12 cellular contexts compared by ENCODE assay signal in genomic region chr3:50655009-50655830, GRCh38. TPM values are rescaled to one million over a fixed set of nuclear protein-coding genes. Genes with fewer than 3 reads are reported as not detected.
A peak's percentile ranks its signal among the peaks of the same experiment; 100 is the strongest.
DNase-seq lines count a peak whose midpoint lies in the region; ATAC-seq lines count a peak whose summit lies in the region.
"Had no signal": no experiment of that assay in that cellular context is flagged by ENCODE, and none has a peak within 500 bp of the region (broad histone marks: within the 10 kb centered on the region; RNA-seq: fewer than 3 reads in every experiment).

No MANE protein-coding gene starts in this region.

- WGBS in right cardiac atrium, result 40% methylated on average over 3 of the region's 3 CpGs

- no peak for DNase-seq in Right ventricle myocardium superior
- no peak for DNase-seq in right cardiac atrium
- DNase-seq in T-helper 17 cell, result no peak
- peak; percentile 45 for DNase-seq in stimulated activated naive CD8-positive, alpha-beta T cell treated with anti-CD3 and anti-CD28 coated beads, Interleukin-15, Interleukin-2, amounts not matched to agents 100 U/mL and 50 U/mL, for 24 hours
- DNase-seq in COLO829 (ENCODE audit: low spot score), result no peak
- no peak for DNase-seq in kidney glomerular epithelial cell (lab: John Stamatoyannopoulos, UW)
- DNase-seq: amygdala; effector CD8-positive, alpha-beta T cell; NCI-H1417 treated with DMSO at 0.1 percent for 48 hours had no signal

- H3K4me3 Mint-ChIP-seq in T-helper 17 cell, result no peak overlapping the region

- no peaks in the 10 kb centered on the region for H3K27me3 Mint-ChIP-seq in T-helper 17 cell

- intact Hi-C loops in Right ventricle myocardium superior (cut with DNase I) (no loop called here), right cardiac atrium (cut with DNase I) (no loop called here)

- peak overlapping the region; percentile 11 for H3K27ac Mint-ChIP-seq in T-helper 17 cell

- no peak overlapping the region for H3K4me3 ChIP-seq in right cardiac atrium (ENCODE audit: low read length)
- H3K4me3 ChIP-seq: skin epidermis had no signal

- no peaks in the 10 kb centered on the region for H3K4me1 ChIP-seq in right cardiac atrium (ENCODE audit: control insufficient read depth, insufficient read depth, low read length)

- no peaks in the 10 kb centered on the region for H3K27me3 ChIP-seq in right cardiac atrium (ENCODE audit: control insufficient read depth, insufficient read depth)

- H3K36me3 Mint-ChIP-seq in T-helper 17 cell (ENCODE audit: low read depth), result no peaks in the 10 kb centered on the region

- no peak overlapping the region for H3K27ac ChIP-seq in right cardiac atrium (ENCODE audit: low read length)
- H3K27ac ChIP-seq: skin epidermis had no signal

- peak; percentile 1 for ATAC-seq in Right ventricle myocardium superior (ENCODE audit: poor library complexity)
- ATAC-seq in right cardiac atrium, result no peak
- ATAC-seq in T-helper 17 cell, result no peak
- ATAC-seq in esophagus mucosa, result peak; percentile 74
- ATAC-seq in stimulated activated naive CD8-positive, alpha-beta T cell treated with anti-CD3 and anti-CD28 coated beads, Interleukin-15, Interleukin-2, amounts not matched to agents 100 U/mL and 50 U/mL, for 24 hours, result peak; percentile 79
- no peak for ATAC-seq in GM19452 (IDR thresholded peaks at IDR 0.05; ENCODE audit: unreplicated experiment)

- H3K9me3 ChIP-seq in right cardiac atrium (ENCODE audit: control insufficient read depth, low read length), result no peaks in the 10 kb centered on the region
- no peaks in the 10 kb centered on the region for H3K9me3 ChIP-seq in T-helper 17 cell (ENCODE audit: control insufficient read depth, low read length, poor library complexity, severe bottlenecking)

- H3K4me1 Mint-ChIP-seq in T-helper 17 cell, result peaks cover 13% of the 10 kb centered on the region

RNA-seq across cellular contexts. Expression of gene DOCK3, which starts 19.5 kb away (rescaled TPM):
- total RNA-seq in Right ventricle myocardium superior (3.6 TPM), right cardiac atrium (1 to 10 TPM; 4.1 to 5.2 (median 4.6) TPM), T-helper 17 cell (1 to 10 TPM; 1.9 to 3.2 TPM), esophagus mucosa (0.84 TPM)
- polyA plus RNA-seq in right cardiac atrium, result 1.9 TPM

RNA-seq across cellular contexts. Expression of gene MAPKAPK3, which starts 38.3 kb away (rescaled TPM):
- 430 TPM for total RNA-seq in Right ventricle myocardium superior
- total RNA-seq in right cardiac atrium, result 100 to 1,000 TPM; 167 to 260 (median 225) TPM
- polyA plus RNA-seq in right cardiac atrium, result 181 TPM
- total RNA-seq in T-helper 17 cell, result 10 to 100 TPM; 44.7 to 49.2 TPM
- total RNA-seq in esophagus mucosa, result 50.5 TPM

RNA-seq across cellular contexts. Expression of gene CISH, which starts 43.6 kb away (rescaled TPM):
- 8.0 TPM for total RNA-seq in Right ventricle myocardium superior
- 10 to 100 TPM in 3 of 4 donors, 1 to 10 TPM in 1; 9.1 to 27.8 (median 11.2) TPM for total RNA-seq in right cardiac atrium
- polyA plus RNA-seq in right cardiac atrium, result 8.0 TPM
- total RNA-seq in T-helper 17 cell, result 10 to 100 TPM; 28.3 to 63.4 TPM
- total RNA-seq in esophagus mucosa, result 4.8 TPM

Comparison
In these comparisons a context has a peak if more than half of its experiments do, and no peak if none do; other contexts are left out.
1. ATAC-seq: peak in Right ventricle myocardium superior (single experiment), esophagus mucosa (single experiment) and stimulated activated naive CD8-positive, alpha-beta T cell treated with anti-CD3 and anti-CD28 coated beads, Interleukin-15, Interleukin-2, amounts not matched to agents 100 U/mL and 50 U/mL, for 24 hours (single experiment); none in right cardiac atrium (0 of 2), T-helper 17 cell (single experiment) and GM19452 (single experiment).